In genomic region chr20:34675993-34676641, GRCh38 we compare ENCODE assay signal across 8 cellular contexts. TPM values are rescaled to one million over a fixed set of nuclear protein-coding genes. Genes with fewer than 3 reads are reported as not detected.
A peak's percentile ranks its signal among the peaks of the same experiment; 100 is the strongest.
DNase-seq lines count a peak whose midpoint lies in the region; ATAC-seq, FAIRE-seq and TF ChIP-seq lines count a peak whose summit lies in the region.

No MANE protein-coding gene starts in this region.

- H4K20me1 ChIP-seq in DOHH2 (ENCODE audit: control insufficient read depth, insufficient read depth, low read depth, low read length), result no peaks in the 10 kb centered on the region
- no peaks in the 10 kb centered on the region for H4K20me1 ChIP-seq in OCI-LY1 (ENCODE audit: insufficient read depth, low read length)
- H4K20me1 ChIP-seq in H1 (replicated peaks in 1 of 2; ENCODE audit: control insufficient read depth in 1 of 2, insufficient read depth in 2 of 2, low read length in 2 of 2), result no peaks in the 10 kb centered on the region
- H4K20me1 ChIP-seq in osteoblast (ENCODE audit: insufficient read depth, low read length), result no peaks in the 10 kb centered on the region

- no peak overlapping the region for H4K5ac ChIP-seq in H1 (ENCODE audit: insufficient read length, low read depth, low read length)

- H3K36me3 ChIP-seq in DOHH2 (ENCODE audit: control insufficient read depth, low read length), result no peaks in the 10 kb centered on the region
- H3K36me3 ChIP-seq in OCI-LY1 (ENCODE audit: insufficient read depth, low read length), result no peaks in the 10 kb centered on the region
- no peaks in the 10 kb centered on the region for H3K36me3 ChIP-seq in H1 (ENCODE audit: control insufficient read depth in 2 of 4, insufficient read depth in 4 of 4, low read length in 3 of 4)
- H3K36me3 ChIP-seq in osteoblast (ENCODE audit: insufficient read depth, low read length), result no peaks in the 10 kb centered on the region

- H3F3A ChIP-seq in DOHH2 (ENCODE audit: control insufficient read depth, insufficient read depth) (peaks cover 19% of the 10 kb centered on the region), OCI-LY1 (ENCODE audit: insufficient read depth, low read length) (no peaks in the 10 kb centered on the region)

- no peak overlapping the region for H3K14ac ChIP-seq in H1 (ENCODE audit: insufficient read length)

- POLR2A ChIA-PET in H1 (lab: Charles Lee; ENCODE audit: partially characterized antibody), result interaction anchor here (1.3 to 2.1 kb wide), 2 partner anchors 28 to 312 kb away, joined by 3 to 8 read pairs; partner anchors contain the start of gene TP53INP2

- no peak overlapping the region for H2AK5ac ChIP-seq in H1 (ENCODE audit: low read depth, low read length)

- H4K91ac ChIP-seq in H1 (replicated peaks; ENCODE audit: insufficient read length, low read length), result no peak overlapping the region

- no peak overlapping the region for H2BK15ac ChIP-seq in H1 (ENCODE audit: low read length)

- H3K4me2 ChIP-seq in DOHH2 (ENCODE audit: low read length) (peak overlapping the region; percentile 91), OCI-LY1 (ENCODE audit: low read length) (peak overlapping the region; percentile 93), H1 (ENCODE audit: insufficient read depth in 1 of 2, low read depth in 2 of 2, low read length in 2 of 2) (peak overlapping the region; percentile 67 to 69), osteoblast (ENCODE audit: insufficient read depth, low read length) (peak overlapping the region; percentile 99)

- no peak overlapping the region for H3K56ac ChIP-seq in H1 (replicated peaks; ENCODE audit: insufficient read length, low read depth, low read length)

- no peak overlapping the region for H2BK20ac ChIP-seq in H1 (ENCODE audit: low read length)

- H3K79me2 ChIP-seq in DOHH2 (ENCODE audit: control insufficient read depth, low read length) (peaks cover 39% of the 10 kb centered on the region), OCI-LY1 (ENCODE audit: insufficient read depth, low read length) (peaks cover 10% of the 10 kb centered on the region), H1 (ENCODE audit: control insufficient read depth in 1 of 2, insufficient read depth in 2 of 2, low read length in 2 of 2) (peaks cover 0 to 19% of the 10 kb centered on the region in 2 experiments; a peak in 2 of 4 replicates), osteoblast (ENCODE audit: insufficient read depth, low read length) (peaks cover 17% of the 10 kb centered on the region)

- no peak overlapping the region for H2BK12ac ChIP-seq in H1 (ENCODE audit: low read depth, low read length)

- no peak for TF ChIP-seq POLR2A in H1 (IDR thresholded peaks at IDR 0.05; ENCODE audit: control extremely low read depth in 1 of 2, low read depth in 2 of 2, low read length in 2 of 2)

- no peak for TF ChIP-seq EP300 in H1 (IDR thresholded peaks at IDR 0.05; ENCODE audit: borderline replicate concordance in 1 of 2, low read depth in 2 of 2, low read length in 2 of 2)

- no peak overlapping the region for H2BK120ac ChIP-seq in H1 (replicated peaks; ENCODE audit: low read depth, low read length)

- H3K23me2 ChIP-seq in H1 (ENCODE audit: low read depth, low read length), result no peaks in the 10 kb centered on the region; the same call in 1 of the 2 replicates

- DNase-seq in H1 (ENCODE audit: low read depth in 1 of 2, low spot score in 2 of 2) (no peak), osteoblast (ENCODE audit: insufficient read length, low spot score, missing footprints) (peak; percentile 36), frontal cortex (ENCODE audit: low spot score in 2 of 2) (no peak), RCC 7860 (ENCODE audit: low spot score) (no peak), SW 1271 (lab: John Stamatoyannopoulos, UW) (no peak)

- peak overlapping the region; percentile 76 for H3K9ac ChIP-seq in OCI-LY1 (ENCODE audit: low read length)
- peak overlapping the region in 3 of 4 experiments; percentile 17 to 77 (median 34); a peak in 5 of 7 replicates for H3K9ac ChIP-seq in H1 (replicated peaks in 1 of 4; ENCODE audit: extremely low read depth in 1 of 4, low read depth in 3 of 4, low read length in 3 of 4)

- H3K9me2 ChIP-seq in DOHH2 (replicated peaks; ENCODE audit: control insufficient read depth, low read length) (no peaks in the 10 kb centered on the region), OCI-LY1 (ENCODE audit: low read depth, low read length) (no peaks in the 10 kb centered on the region)

- H4K8ac ChIP-seq in H1 (ENCODE audit: extremely low read depth, insufficient read depth, low read length), result no peak overlapping the region

- FAIRE-seq in H1 (lab: Jason Lieb, UNC) (no peak), frontal cortex (lab: Jason Lieb, UNC) (no peak), RCC 7860 (lab: Jason Lieb, UNC) (no peak)

- no peak for TF ChIP-seq RAD21 in H1 (IDR thresholded peaks at IDR 0.05 in 1 of 2, conservative IDR thresholded peaks at IDR 0.05 in 1 of 2; ENCODE audit: low read depth in 2 of 2, low read length in 2 of 2)

- no peak overlapping the region for H3K27ac ChIP-seq in DOHH2 (ENCODE audit: low read depth, low read length)
- peak overlapping the region; percentile 19 for H3K27ac ChIP-seq in OCI-LY1 (ENCODE audit: low read depth, low read length, poor library complexity, severe bottlenecking)
- no peak overlapping the region for H3K27ac ChIP-seq in H1 (ENCODE audit: low read depth, low read length)
- H3K27ac ChIP-seq in osteoblast (ENCODE audit: low read depth, low read length), result peak overlapping the region; percentile 58

- H3K23ac ChIP-seq in H1 (ENCODE audit: insufficient read length), result no peak overlapping the region

- no peak overlapping the region for H3K18ac ChIP-seq in H1 (ENCODE audit: extremely low read depth, low read length)

- peak overlapping the region; percentile 94 for H3K4me3 ChIP-seq in DOHH2 (ENCODE audit: low read length)
- H3K4me3 ChIP-seq in OCI-LY1 (ENCODE audit: low read depth, low read length, poor library complexity, severe bottlenecking), result peak overlapping the region; percentile 78
- H3K4me3 ChIP-seq in H1 (ENCODE audit: extremely low read depth in 1 of 4, insufficient read depth in 2 of 4, low read depth in 3 of 4, low read length in 4 of 4), result peak overlapping the region; percentile 68 to 82 (median 78)
- peak overlapping the region; percentile 96 for H3K4me3 ChIP-seq in osteoblast (ENCODE audit: insufficient read depth, low read length)

- H3K79me1 ChIP-seq in H1 (ENCODE audit: low read depth, low read length), result no peaks in the 10 kb centered on the region

- ATAC-seq in HG03521 (IDR thresholded peaks at IDR 0.05; ENCODE audit: unreplicated experiment), result no peak

- no peak overlapping the region for H3K4ac ChIP-seq in H1 (replicated peaks; ENCODE audit: insufficient read length, low read depth, low read length)

- H3K9me3 ChIP-seq in DOHH2 (ENCODE audit: control insufficient read depth, insufficient read depth, low read length), result no peaks in the 10 kb centered on the region
- H3K9me3 ChIP-seq in OCI-LY1 (ENCODE audit: low read length), result no peaks in the 10 kb centered on the region
- H3K9me3 ChIP-seq in H1 (ENCODE audit: insufficient read depth in 2 of 2, low read depth in 1 of 2, low read length in 1 of 2), result no peaks in the 10 kb centered on the region
- H3K9me3 ChIP-seq in osteoblast (ENCODE audit: low read depth, low read length), result no peaks in the 10 kb centered on the region

- 3% methylated on average over 12 of the region's 14 CpGs; no CpG with 5 or more reads in 1 of the 2 experiments for WGBS in H1 (ENCODE audit: extremely low coverage in 1 of 2, insufficient coverage in 1 of 2, insufficient read length in 1 of 2, insufficient replicate concordance in 2 of 2, low coverage in 1 of 2, low lambda C conversion rate in 2 of 2, missing lambda C conversion rate in 1 of 2), 2 experiments

- CTCF ChIA-PET in H1 (lab: Charles Lee; ENCODE audit: partially characterized antibody), result no interaction called here

- H3K4me1 ChIP-seq in DOHH2 (ENCODE audit: control insufficient read depth, low read length) (peaks cover 22% of the 10 kb centered on the region), OCI-LY1 (ENCODE audit: insufficient read depth, low read length, severe bottlenecking) (peaks cover 20% of the 10 kb centered on the region), H1 (replicated peaks in 1 of 4; ENCODE audit: control insufficient read depth in 3 of 4, insufficient read depth in 4 of 4, low read length in 3 of 4) (no peaks in the 10 kb centered on the region), osteoblast (ENCODE audit: insufficient read depth, low read length) (peaks cover 9% of the 10 kb centered on the region)

- H2BK5ac ChIP-seq in H1 (ENCODE audit: low read depth, low read length), result no peak overlapping the region

- H2AFZ ChIP-seq in OCI-LY1 (ENCODE audit: low read length), result no peak overlapping the region
- H2AFZ ChIP-seq in H1 (ENCODE audit: low read length), result peak overlapping the region; percentile 12; the same call in 1 of the 2 replicates
- peak overlapping the region; percentile 95 for H2AFZ ChIP-seq in osteoblast (ENCODE audit: low read length)

- TF ChIP-seq CTCF in DOHH2 (IDR thresholded peaks at IDR 0.05; ENCODE audit: low read depth, low read length, poor library complexity, severe bottlenecking), result no peak
- TF ChIP-seq CTCF in OCI-LY1 (IDR thresholded peaks at IDR 0.05; ENCODE audit: low read length), result no peak
- no peak for TF ChIP-seq CTCF in H1 (IDR thresholded peaks at IDR 0.05; ENCODE audit: control extremely low read depth in 1 of 3, insufficient read depth in 1 of 3, low read depth in 1 of 3, low read length in 3 of 3)
- TF ChIP-seq CTCF in osteoblast (IDR thresholded peaks at IDR 0.05; ENCODE audit: extremely low read depth, low read depth, low read length), result no peak

- H3K27me3 ChIP-seq in DOHH2 (ENCODE audit: control insufficient read depth, low read length) (no peaks in the 10 kb centered on the region), OCI-LY1 (ENCODE audit: insufficient read depth, low read length) (no peaks in the 10 kb centered on the region), H1 (replicated peaks in 1 of 4; ENCODE audit: control insufficient read depth in 3 of 4, extremely low read depth in 1 of 4, insufficient read depth in 3 of 4, low read length in 3 of 4) (no peaks in the 10 kb centered on the region), osteoblast (ENCODE audit: insufficient read depth, low read length) (no peaks in the 10 kb centered on the region)

RNA-seq across cellular contexts. Expression of gene PIGU, which starts 0.8 kb away (rescaled TPM):
- total RNA-seq in H1 (2021; fragmentation: NEBNext Ultra II Directional; extraction: Animal tissue kit (Norgen Biotek cat#: 25700)), result 27.9 and 28.3 TPM in 2 replicates
- polyA plus RNA-seq in H1 (2011; rRNA removed), result 80.9 and 117 TPM in 2 replicates
- polyA plus RNA-seq in H1 (2011; cell fraction: cytosol; rRNA removed), result 64.1 TPM
- 33.7 TPM for polyA plus RNA-seq in H1 (2011; cell fraction: nucleus; rRNA removed)
- 31.2 to 32.5 TPM (median 31.9 TPM) in 4 replicates for polyA plus RNA-seq in H1 (2012, experiment 1 of 2)
- polyA plus RNA-seq in H1 (2012, experiment 2 of 2), result 32.1 TPM
- 72.9 TPM for polyA plus RNA-seq in H1 (2013, experiment 1 of 2)
- polyA plus RNA-seq in H1 (2013, experiment 2 of 2), result 73.5 TPM
- polyA minus RNA-seq in H1 (2011; rRNA and poly(A)+ RNA removed), result 73.7 and 78.8 TPM in 2 replicates
- 20.8 TPM for polyA minus RNA-seq in H1 (2011; cell fraction: cytosol; rRNA and poly(A)+ RNA removed)
- polyA minus RNA-seq in H1 (2011; cell fraction: nucleus; rRNA and poly(A)+ RNA removed), result 27.6 TPM
- total RNA-seq in osteoblast (8.3 and 9.0 TPM in 2 replicates), frontal cortex (13.9 TPM)

RNA-seq across cellular contexts. Expression of gene TP53INP2, which starts 28.0 kb away (rescaled TPM):
- total RNA-seq in H1 (2021; fragmentation: NEBNext Ultra II Directional; extraction: Animal tissue kit (Norgen Biotek cat#: 25700)), result 4.5 and 4.8 TPM in 2 replicates
- 2.4 and 2.9 TPM in 2 replicates for polyA plus RNA-seq in H1 (2011; rRNA removed)
- 1.3 TPM for polyA plus RNA-seq in H1 (2011; cell fraction: cytosol; rRNA removed)
- polyA plus RNA-seq in H1 (2011; cell fraction: nucleus; rRNA removed), result 2.2 TPM
- 2.9 to 5.4 TPM (median 4.0 TPM) in 4 replicates for polyA plus RNA-seq in H1 (2012, experiment 1 of 2)
- polyA plus RNA-seq in H1 (2012, experiment 2 of 2), result 4.6 TPM
- polyA plus RNA-seq in H1 (2013, experiment 1 of 2), result 4.5 TPM
- 4.8 TPM for polyA plus RNA-seq in H1 (2013, experiment 2 of 2)
- 1.3 and 2.4 TPM in 2 replicates for polyA minus RNA-seq in H1 (2011; rRNA and poly(A)+ RNA removed)
- polyA minus RNA-seq in H1 (2011; cell fraction: cytosol; rRNA and poly(A)+ RNA removed), result 2.3 TPM
- polyA minus RNA-seq in H1 (2011; cell fraction: nucleus; rRNA and poly(A)+ RNA removed), result 2.4 TPM
- total RNA-seq in osteoblast, result 7.7 and 8.0 TPM in 2 replicates
- 3.7 TPM for total RNA-seq in frontal cortex

Comparison
In these comparisons a context has a peak if more than half of its experiments do, and no peak if none do; other contexts are left out.
1. H3K27ac ChIP-seq: peak in OCI-LY1 (single experiment) and osteoblast (single experiment); none in DOHH2 (single experiment) and H1 (single experiment).
2. Peak in every context shown above with its lines, with median percentiles within 50 percentile points of each other: H3K4me2 ChIP-seq and H3K4me3 ChIP-seq.